In the genomic region with DNA sequence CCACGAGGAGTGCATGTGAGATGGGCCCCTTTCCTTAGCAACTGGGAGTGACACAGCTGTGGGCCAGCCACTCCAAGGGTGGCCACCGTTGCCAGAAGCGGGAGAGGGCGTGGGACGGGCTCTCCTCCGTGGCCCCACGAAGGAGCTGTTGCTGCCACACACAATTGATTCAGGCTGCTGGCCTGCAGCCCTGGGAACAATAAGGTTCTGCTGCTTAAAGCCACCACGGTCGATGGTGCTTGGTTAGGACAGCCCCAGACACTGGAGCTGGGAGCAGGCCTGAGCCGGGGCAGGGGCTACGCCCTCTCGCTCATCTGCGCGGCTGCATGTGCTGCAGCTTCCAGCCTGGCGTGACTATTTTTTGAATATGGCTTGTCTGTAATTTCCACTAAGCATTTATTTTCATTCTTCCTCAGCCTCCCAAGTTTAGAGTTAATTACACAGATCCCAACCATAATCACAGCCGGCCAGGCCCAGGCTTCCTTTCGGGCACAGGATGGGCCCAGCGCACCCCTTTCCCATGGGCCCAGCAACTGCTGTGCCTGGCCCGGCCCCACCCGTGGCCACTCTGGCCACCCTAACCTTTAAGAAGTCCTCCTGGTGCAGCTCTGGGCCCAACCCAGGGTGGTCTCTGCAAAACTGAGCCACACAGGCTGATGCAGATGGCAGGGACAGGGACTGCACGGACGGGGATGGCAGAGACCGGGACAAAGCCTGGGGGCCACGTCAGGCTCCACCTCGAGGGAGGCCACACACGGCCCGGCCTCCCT, we compare ENCODE assay signal across 1 cellular context.
TF ChIP-seq lines count a peak whose summit lies in the region.

No MANE protein-coding gene starts in this region.

TF ChIP-seq in HepG2, 621 proteins besides CTCF, POLR2A, EP300 and RAD21:
- TF ChIP-seq ZNF160 (CRISPR knock-in tag; IDR thresholded peaks at IDR 0.05) (no peak), MLLT10 (CRISPR knock-in tag; IDR thresholded peaks at IDR 0.05) (no peak), SNAPC5 (CRISPR knock-in tag; IDR thresholded peaks at IDR 0.05; ENCODE audit: borderline replicate concordance) (no peak), AGO2 (optimal IDR thresholded peaks at IDR 0.05; ENCODE audit: low read depth, low read length) (peak; percentile 57), GATAD1 (CRISPR knock-in tag; IDR thresholded peaks at IDR 0.05) (no peak), ESRRA (CRISPR knock-in tag; IDR thresholded peaks at IDR 0.05; ENCODE audit: low read depth) (no peak), ZNF124 (CRISPR knock-in tag; IDR thresholded peaks at IDR 0.05) (no peak)
